Comparison of ENCODE assay signal across 18 cellular contexts in the genomic region with DNA sequence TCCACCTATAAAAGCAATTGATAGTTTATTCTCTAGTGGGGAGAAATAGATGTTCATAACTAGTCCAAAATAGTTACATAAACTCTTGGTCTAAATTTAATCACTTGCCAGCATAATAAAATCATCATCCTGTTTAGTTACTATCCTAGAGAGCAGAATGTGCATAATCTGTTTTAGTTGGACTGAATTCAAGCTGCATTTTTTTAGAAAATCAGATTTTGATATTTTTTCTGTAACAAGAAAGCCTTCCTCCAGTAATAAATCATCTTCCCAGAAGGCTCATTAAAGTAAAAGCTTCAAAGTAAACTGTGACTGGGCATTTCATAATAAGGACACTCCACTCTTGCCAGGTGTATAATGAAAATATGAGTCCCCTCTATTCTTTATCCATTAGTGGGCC.
A peak's percentile ranks its signal among the peaks of the same experiment; 100 is the strongest.
DNase-seq lines count a peak whose midpoint lies in the region; ATAC-seq and TF ChIP-seq lines count a peak whose summit lies in the region.
"Had no signal": no experiment of that assay in that cellular context is flagged by ENCODE, and none has a peak within 500 bp of the region (broad histone marks: within the 10 kb centered on the region; RNA-seq: fewer than 3 reads in every experiment).

No MANE protein-coding gene starts in this region.

- no peaks in the 10 kb centered on the region for H4K20me1 ChIP-seq in OCI-LY7 (ENCODE audit: insufficient read depth, low read length)
- H4K20me1 ChIP-seq: BLaER1 had no signal

- no peak overlapping the region for H3K27ac ChIP-seq in OCI-LY7 (ENCODE audit: low read depth, low read length, poor library complexity, severe bottlenecking)
- H3K27ac ChIP-seq: BLaER1 had no signal

- H3K9me2 ChIP-seq in OCI-LY7 (ENCODE audit: insufficient read depth, low read length) = no peaks in the 10 kb centered on the region

- no peaks in the 10 kb centered on the region for H3K79me2 ChIP-seq in OCI-LY7 (ENCODE audit: insufficient read depth, low read depth, low read length)

- no peaks in the 10 kb centered on the region for H3K36me3 ChIP-seq in OCI-LY7 (ENCODE audit: insufficient read depth, low read length)
- H3K36me3 ChIP-seq: BLaER1 had no signal

- H3K4me2 ChIP-seq in OCI-LY7 (ENCODE audit: low read length) = peak overlapping the region; percentile 45
- H3K4me2 ChIP-seq: BLaER1 had no signal

- H3K4me3 ChIP-seq in OCI-LY7 (ENCODE audit: low read depth, low read length, poor library complexity, severe bottlenecking) = no peak overlapping the region
- H3K4me3 ChIP-seq: BLaER1 had no signal

- no peak for ATAC-seq in HG02885 (IDR thresholded peaks at IDR 0.05; ENCODE audit: poor library complexity, unreplicated experiment)
- ATAC-seq in GM18505 (IDR thresholded peaks at IDR 0.05; ENCODE audit: unreplicated experiment) = no peak
- ATAC-seq: HCT116, HepG2 had no signal

- TF ChIP-seq CTCF in OCI-LY7 (conservative IDR thresholded peaks at IDR 0.05; ENCODE audit: low read length) = no peak

- BruUV-seq in OCI-LY7 (replicated peaks; lab: Mats Ljungman, UMichigan) = no TSS peak

- intact Hi-C loops in OCI-LY7 (cut with micrococcal nuclease; ENCODE audit: unreplicated experiment) = no loop called here

- CTCF ChIA-PET in OCI-LY7 (lab: Charles Lee; ENCODE audit: unreplicated experiment) = no interaction called here

- peak overlapping the region; percentile 82 for H2AFZ ChIP-seq in OCI-LY7 (ENCODE audit: low read length)

- POLR2A ChIA-PET in OCI-LY7 (lab: Charles Lee) = interaction anchor here (0.7 kb wide), 1 partner anchor 9 kb away, joined by 4 read pairs; no protein-coding TSS in a partner anchor

- DNase-seq in SHP77 (lab: John Stamatoyannopoulos, UW) (peak; percentile 2 to 13), SHP77 treated with DMSO at 0.1 percent for 48 hours (lab: John Stamatoyannopoulos, UW) (no peak), OCI-LY7 (ENCODE audit: low spot score) (no peak), left kidney (ENCODE audit: low read depth, low spot score) (peak; percentile 4)
- no peak for DNase-seq in activated CD8-positive, alpha-beta memory T cell treated with anti-CD3 and anti-CD28 coated beads, Interleukin-2, amount 50 U/mL, for 4 hours
- DNase-seq: 8988T; CD4-positive, alpha-beta memory T cell; DMS153; DMS79; GDM1; GOT3; H7; HFFc6 had no signal

- H3K9me3 ChIP-seq in OCI-LY7 (ENCODE audit: low read length) = no peaks in the 10 kb centered on the region
- H3K9me3 ChIP-seq: BLaER1 had no signal

- H3K4me1 ChIP-seq in OCI-LY7 (ENCODE audit: insufficient read depth, low read length, poor library complexity, severe bottlenecking) = peaks cover 64% of the 10 kb centered on the region
- H3K4me1 ChIP-seq: BLaER1 had no signal

- no peak for TF ChIP-seq POLR2A in GM18505 (IDR thresholded peaks at IDR 0.05; ENCODE audit: borderline replicate concordance, extremely low read depth, insufficient read depth, insufficient read length)

Comparison
In these comparisons a context has a peak if more than half of its experiments do, and no peak if none do; other contexts are left out.
1. DNase-seq: peak in SHP77 (2 of 2) and left kidney (single experiment); none in SHP77 treated with DMSO at 0.1 percent for 48 hours (single experiment), OCI-LY7 (single experiment) and activated CD8-positive, alpha-beta memory T cell treated with anti-CD3 and anti-CD28 coated beads, Interleukin-2, amount 50 U/mL, for 4 hours (single experiment).